Comparison of ENCODE assay signal across 17 cellular contexts in genomic region chr4:3469386-3470243, GRCh38. TPM values are rescaled to one million over a fixed set of nuclear protein-coding genes. Genes with fewer than 3 reads are reported as not detected.
"Had no signal": no experiment of that assay in that cellular context is flagged by ENCODE, and none has a peak within 500 bp of the region (broad histone marks: within the 10 kb centered on the region; RNA-seq: fewer than 3 reads in every experiment).

No MANE protein-coding gene starts in this region.

- H3K4me1 ChIP-seq: foreskin keratinocyte, sigmoid colon had no signal

- H3K36me3 ChIP-seq: brain microvascular endothelial cell, sigmoid colon had no signal

- DNase-seq: activated CD4-positive, alpha-beta T cell treated with anti-CD3 and anti-CD28 coated beads for 48 hours; activated CD8-positive, alpha-beta memory T cell treated with anti-CD3 and anti-CD28 coated beads, Interleukin-2, amount 50 U/mL, for 4 hours; activated CD8-positive, alpha-beta T cell treated with anti-CD3 and anti-CD28 coated beads, Interleukin-2, amount 10 ng/mL, durations not matched to agents 7 days and 5 days; activated gamma-delta T cell treated with Interleukin-2 at 50 U/mL for 16 hours; activated naive CD8-positive, alpha-beta T cell treated with anti-CD3 and anti-CD28 coated beads for 36 hours; brain microvascular endothelial cell; effector memory CD8-positive, alpha-beta T cell; head of caudate nucleus; mammary epithelial cell; naive thymus-derived CD4-positive, alpha-beta T cell; sigmoid colon; stimulated activated CD4-positive, alpha-beta T cell treated with anti-CD3 and anti-CD28 coated beads, Interleukin-1b, Interleukin-23, amount 100 ng/mL, for 48 hours; T-helper 2 cell had no signal

- ATAC-seq: activated CD8-positive, alpha-beta T cell treated with anti-CD3 and anti-CD28 coated beads, Interleukin-2, amount 10 ng/mL, durations not matched to agents 7 days and 5 days; effector memory CD8-positive, alpha-beta T cell; foreskin keratinocyte; naive thymus-derived CD4-positive, alpha-beta T cell; WTC11 had no signal

- H3K9me3 ChIP-seq: sigmoid colon had no signal

- H3K27ac ChIP-seq: brain microvascular endothelial cell, foreskin keratinocyte, sigmoid colon had no signal

- H3K4me3 ChIP-seq: sigmoid colon had no signal

RNA-seq across cellular contexts. Expression of gene DOK7, which starts 6.5 kb away (rescaled TPM):
- total RNA-seq: activated CD8-positive, alpha-beta T cell treated with anti-CD3 and anti-CD28 coated beads, Interleukin-2, amount 10 ng/mL, durations not matched to agents 7 days and 5 days; activated naive CD8-positive, alpha-beta T cell treated with anti-CD3 and anti-CD28 coated beads for 36 hours; naive thymus-derived CD4-positive, alpha-beta T cell; progenitor cell of endocrine pancreas had no signal
- polyA plus RNA-seq: naive thymus-derived CD4-positive, alpha-beta T cell had no signal

RNA-seq across cellular contexts. Expression of gene HGFAC, which starts 27.8 kb away (rescaled TPM):
- total RNA-seq: activated CD8-positive, alpha-beta T cell treated with anti-CD3 and anti-CD28 coated beads, Interleukin-2, amount 10 ng/mL, durations not matched to agents 7 days and 5 days; activated naive CD8-positive, alpha-beta T cell treated with anti-CD3 and anti-CD28 coated beads for 36 hours; foreskin keratinocyte; mammary epithelial cell; mononuclear cell had no signal
- polyA plus RNA-seq: foreskin keratinocyte; mammary epithelial cell; naive thymus-derived CD4-positive, alpha-beta T cell had no signal
